ENCODE assay signal across 9 cellular contexts in the genomic region with DNA sequence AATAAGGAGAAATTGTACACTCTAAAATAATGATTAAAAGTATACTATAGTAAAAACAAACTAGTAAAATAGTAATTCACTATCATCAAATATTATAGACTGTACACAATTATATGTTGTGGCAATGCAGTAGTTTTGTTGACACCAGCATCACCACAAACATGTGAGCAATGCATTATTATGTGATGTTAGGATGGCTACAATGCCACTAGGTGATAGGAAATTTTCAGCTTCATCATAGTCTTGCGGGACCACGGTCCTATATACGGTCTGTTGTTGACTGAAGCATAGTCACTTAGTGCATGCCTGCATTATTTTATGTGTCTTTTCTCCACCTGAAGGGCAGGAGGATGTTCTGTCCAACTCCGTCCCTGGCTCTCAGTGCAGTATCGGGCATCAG.
"Had no signal": no experiment of that assay in that cellular context is flagged by ENCODE, and none has a peak within 500 bp of the region (broad histone marks: within the 10 kb centered on the region; RNA-seq: fewer than 3 reads in every experiment).

No MANE protein-coding gene starts in this region.

- H3K9ac ChIP-seq: GM23248 had no signal

- DNase-seq: GM23248, H9, HCEC 1CT, KBM-7 had no signal

- H3K9me3 Mint-ChIP-seq: H9 had no signal

- H3K27ac ChIP-seq: GM23248, HL-60 had no signal

- H2AFZ ChIP-seq: GM23248 had no signal

- H3K4me3 Mint-ChIP-seq: H9, IgD-negative memory B cell had no signal

- FAIRE-seq: H1, H54, HepG2 had no signal

- ATAC-seq: HepG2 had no signal

- H3K27ac Mint-ChIP-seq: H9 had no signal

- H3K27me3 Mint-ChIP-seq: IgD-negative memory B cell had no signal

- H3K4me3 ChIP-seq: GM23248 had no signal
